In the genomic region with DNA sequence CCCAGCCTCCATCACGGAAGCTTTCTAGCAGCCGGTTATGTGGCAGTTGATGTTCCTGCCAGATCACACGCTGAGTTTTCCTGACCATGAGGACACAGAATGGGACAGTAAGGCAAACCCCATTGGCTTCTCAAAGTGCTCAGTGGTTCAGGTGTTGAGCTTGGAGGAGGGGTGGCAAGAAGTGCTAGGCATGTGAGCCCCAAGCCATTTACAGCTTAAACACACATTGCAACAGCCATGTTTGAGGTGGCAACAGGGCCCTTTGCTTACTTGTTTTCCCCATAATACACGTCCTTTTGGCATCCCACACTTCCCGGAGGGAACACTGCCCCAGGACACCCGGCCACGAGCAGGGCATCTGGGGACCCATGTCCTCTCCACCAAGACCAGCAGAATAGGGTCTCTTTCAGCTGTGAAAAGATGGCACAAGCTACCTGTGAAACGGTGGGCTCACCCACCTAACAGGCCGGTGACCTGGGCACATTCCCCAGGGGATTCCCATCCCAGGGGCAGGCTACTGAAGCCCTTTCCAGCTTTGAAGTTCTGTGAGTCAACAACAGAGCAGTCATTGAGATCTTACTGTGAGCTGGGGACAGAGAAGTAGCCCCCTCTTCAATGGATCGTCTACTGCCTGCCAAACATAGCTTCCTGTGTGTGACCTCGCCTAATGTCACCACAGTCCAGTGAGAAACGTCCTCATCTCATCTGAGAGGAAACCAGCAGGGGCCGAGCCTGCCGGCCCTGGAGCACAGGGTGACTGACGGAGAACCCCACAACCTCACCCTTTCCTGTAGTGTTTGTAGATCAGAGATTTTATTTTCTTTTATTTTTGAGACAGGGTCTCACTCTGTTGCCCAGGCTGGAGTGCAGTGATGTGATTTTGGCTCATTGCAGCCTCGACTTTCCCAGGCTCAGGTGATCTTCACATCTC, we compare ENCODE assay signal across 1 cellular context.
TF ChIP-seq lines count a peak whose summit lies in the region.

No MANE protein-coding gene starts in this region.

TF ChIP-seq in GM12878, 131 proteins besides CTCF, POLR2A, EP300 and RAD21:
- TF ChIP-seq, protein P1, sequence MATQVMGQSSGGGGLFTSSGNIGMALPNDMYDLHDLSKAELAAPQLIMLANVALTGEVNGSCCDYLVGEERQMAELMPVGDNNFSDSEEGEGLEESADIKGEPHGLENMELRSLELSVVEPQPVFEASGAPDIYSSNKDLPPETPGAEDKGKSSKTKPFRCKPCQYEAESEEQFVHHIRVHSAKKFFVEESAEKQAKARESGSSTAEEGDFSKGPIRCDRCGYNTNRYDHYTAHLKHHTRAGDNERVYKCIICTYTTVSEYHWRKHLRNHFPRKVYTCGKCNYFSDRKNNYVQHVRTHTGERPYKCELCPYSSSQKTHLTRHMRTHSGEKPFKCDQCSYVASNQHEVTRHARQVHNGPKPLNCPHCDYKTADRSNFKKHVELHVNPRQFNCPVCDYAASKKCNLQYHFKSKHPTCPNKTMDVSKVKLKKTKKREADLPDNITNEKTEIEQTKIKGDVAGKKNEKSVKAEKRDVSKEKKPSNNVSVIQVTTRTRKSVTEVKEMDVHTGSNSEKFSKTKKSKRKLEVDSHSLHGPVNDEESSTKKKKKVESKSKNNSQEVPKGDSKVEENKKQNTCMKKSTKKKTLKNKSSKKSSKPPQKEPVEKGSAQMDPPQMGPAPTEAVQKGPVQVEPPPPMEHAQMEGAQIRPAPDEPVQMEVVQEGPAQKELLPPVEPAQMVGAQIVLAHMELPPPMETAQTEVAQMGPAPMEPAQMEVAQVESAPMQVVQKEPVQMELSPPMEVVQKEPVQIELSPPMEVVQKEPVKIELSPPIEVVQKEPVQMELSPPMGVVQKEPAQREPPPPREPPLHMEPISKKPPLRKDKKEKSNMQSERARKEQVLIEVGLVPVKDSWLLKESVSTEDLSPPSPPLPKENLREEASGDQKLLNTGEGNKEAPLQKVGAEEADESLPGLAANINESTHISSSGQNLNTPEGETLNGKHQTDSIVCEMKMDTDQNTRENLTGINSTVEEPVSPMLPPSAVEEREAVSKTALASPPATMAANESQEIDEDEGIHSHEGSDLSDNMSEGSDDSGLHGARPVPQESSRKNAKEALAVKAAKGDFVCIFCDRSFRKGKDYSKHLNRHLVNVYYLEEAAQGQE (IDR thresholded peaks at IDR 0.05; ENCODE audit: low read depth, low read length) = no peak
- TF ChIP-seq, protein P2, sequence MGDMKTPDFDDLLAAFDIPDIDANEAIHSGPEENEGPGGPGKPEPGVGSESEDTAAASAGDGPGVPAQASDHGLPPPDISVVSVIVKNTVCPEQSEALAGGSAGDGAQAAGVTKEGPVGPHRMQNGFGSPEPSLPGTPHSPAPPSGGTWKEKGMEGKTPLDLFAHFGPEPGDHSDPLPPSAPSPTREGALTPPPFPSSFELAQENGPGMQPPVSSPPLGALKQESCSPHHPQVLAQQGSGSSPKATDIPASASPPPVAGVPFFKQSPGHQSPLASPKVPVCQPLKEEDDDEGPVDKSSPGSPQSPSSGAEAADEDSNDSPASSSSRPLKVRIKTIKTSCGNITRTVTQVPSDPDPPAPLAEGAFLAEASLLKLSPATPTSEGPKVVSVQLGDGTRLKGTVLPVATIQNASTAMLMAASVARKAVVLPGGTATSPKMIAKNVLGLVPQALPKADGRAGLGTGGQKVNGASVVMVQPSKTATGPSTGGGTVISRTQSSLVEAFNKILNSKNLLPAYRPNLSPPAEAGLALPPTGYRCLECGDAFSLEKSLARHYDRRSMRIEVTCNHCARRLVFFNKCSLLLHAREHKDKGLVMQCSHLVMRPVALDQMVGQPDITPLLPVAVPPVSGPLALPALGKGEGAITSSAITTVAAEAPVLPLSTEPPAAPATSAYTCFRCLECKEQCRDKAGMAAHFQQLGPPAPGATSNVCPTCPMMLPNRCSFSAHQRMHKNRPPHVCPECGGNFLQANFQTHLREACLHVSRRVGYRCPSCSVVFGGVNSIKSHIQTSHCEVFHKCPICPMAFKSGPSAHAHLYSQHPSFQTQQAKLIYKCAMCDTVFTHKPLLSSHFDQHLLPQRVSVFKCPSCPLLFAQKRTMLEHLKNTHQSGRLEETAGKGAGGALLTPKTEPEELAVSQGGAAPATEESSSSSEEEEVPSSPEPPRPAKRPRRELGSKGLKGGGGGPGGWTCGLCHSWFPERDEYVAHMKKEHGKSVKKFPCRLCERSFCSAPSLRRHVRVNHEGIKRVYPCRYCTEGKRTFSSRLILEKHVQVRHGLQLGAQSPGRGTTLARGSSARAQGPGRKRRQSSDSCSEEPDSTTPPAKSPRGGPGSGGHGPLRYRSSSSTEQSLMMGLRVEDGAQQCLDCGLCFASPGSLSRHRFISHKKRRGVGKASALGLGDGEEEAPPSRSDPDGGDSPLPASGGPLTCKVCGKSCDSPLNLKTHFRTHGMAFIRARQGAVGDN (IDR thresholded peaks at IDR 0.05) = no peak
- TF ChIP-seq NR2C1 (IDR thresholded peaks at IDR 0.05) (no peak), YBX1 (IDR thresholded peaks at IDR 0.05) (no peak), MEF2B (IDR thresholded peaks at IDR 0.05; ENCODE audit: partially characterized antibody, poor library complexity, severe bottlenecking) (peak; percentile 55), RUNX3 (IDR thresholded peaks at IDR 0.05; ENCODE audit: low read length) (no peak), POLR2AphosphoS2 (IDR thresholded peaks at IDR 0.05; ENCODE audit: low read depth, low read length) (no peak)
- TF ChIP-seq, protein P3, sequence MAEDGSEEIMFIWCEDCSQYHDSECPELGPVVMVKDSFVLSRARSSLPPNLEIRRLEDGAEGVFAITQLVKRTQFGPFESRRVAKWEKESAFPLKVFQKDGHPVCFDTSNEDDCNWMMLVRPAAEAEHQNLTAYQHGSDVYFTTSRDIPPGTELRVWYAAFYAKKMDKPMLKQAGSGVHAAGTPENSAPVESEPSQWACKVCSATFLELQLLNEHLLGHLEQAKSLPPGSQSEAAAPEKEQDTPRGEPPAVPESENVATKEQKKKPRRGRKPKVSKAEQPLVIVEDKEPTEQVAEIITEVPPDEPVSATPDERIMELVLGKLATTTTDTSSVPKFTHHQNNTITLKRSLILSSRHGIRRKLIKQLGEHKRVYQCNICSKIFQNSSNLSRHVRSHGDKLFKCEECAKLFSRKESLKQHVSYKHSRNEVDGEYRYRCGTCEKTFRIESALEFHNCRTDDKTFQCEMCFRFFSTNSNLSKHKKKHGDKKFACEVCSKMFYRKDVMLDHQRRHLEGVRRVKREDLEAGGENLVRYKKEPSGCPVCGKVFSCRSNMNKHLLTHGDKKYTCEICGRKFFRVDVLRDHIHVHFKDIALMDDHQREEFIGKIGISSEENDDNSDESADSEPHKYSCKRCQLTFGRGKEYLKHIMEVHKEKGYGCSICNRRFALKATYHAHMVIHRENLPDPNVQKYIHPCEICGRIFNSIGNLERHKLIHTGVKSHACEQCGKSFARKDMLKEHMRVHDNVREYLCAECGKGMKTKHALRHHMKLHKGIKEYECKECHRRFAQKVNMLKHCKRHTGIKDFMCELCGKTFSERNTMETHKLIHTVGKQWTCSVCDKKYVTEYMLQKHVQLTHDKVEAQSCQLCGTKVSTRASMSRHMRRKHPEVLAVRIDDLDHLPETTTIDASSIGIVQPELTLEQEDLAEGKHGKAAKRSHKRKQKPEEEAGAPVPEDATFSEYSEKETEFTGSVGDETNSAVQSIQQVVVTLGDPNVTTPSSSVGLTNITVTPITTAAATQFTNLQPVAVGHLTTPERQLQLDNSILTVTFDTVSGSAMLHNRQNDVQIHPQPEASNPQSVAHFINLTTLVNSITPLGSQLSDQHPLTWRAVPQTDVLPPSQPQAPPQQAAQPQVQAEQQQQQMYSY (CRISPR knock-in tag; IDR thresholded peaks at IDR 0.05) = no peak
